ENCODE assay signal across 8 cellular contexts in the genomic region with DNA sequence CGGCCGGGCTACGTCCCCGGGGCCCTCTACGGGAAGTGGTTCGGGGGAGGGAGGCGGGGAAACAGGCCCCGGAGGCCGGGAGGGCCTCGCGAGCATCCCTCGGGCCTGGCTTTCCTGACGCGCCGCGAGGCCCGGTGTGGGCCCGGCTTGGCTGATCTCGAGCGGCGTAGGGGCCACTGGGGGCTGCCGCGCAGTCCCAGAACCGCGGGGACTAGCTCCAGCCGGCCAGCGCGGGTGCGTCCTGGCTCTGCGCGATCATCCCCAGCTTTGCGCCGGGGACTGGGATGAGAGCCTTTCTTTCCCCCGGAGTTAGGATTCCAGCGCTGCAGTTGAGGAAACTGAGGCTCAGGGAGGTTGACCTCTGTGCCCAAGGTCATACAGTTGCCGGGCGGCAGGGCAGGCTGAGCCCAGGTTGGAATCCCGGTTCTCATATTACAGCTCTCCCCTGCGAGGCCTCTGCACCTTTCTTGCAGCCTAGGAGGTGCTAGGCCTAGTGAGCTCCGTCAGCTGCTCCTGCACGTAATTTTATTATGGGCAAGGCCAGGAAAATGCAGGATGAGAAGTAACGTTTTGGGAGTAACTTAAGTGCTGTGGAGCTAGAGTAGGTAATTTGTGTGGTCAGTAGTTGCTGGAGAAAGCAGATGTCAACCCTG. TPM values are rescaled to one million over a fixed set of nuclear protein-coding genes. Genes with fewer than 3 reads are reported as not detected.
DNase-seq lines count a peak whose midpoint lies in the region; ATAC-seq and TF ChIP-seq lines count a peak whose summit lies in the region.

No MANE protein-coding gene starts in this region.

- no peaks in the 10 kb centered on the region for H3K36me3 ChIP-seq in SK-N-SH (replicated peaks in 1 of 2; ENCODE audit: control insufficient read depth in 1 of 2, insufficient read depth in 2 of 2, low read length in 1 of 2)

- H3K4me3 ChIP-seq in GM08714 (ENCODE audit: low read length) (peak overlapping the region; percentile 54), SK-N-SH (ENCODE audit: low read depth in 2 of 2, low read length in 1 of 2) (peak overlapping the region; percentile 72 to 92)

- ATAC-seq in HG03342 (IDR thresholded peaks at IDR 0.05; ENCODE audit: unreplicated experiment) (peak; percentile 13), GM21825 (IDR thresholded peaks at IDR 0.05; ENCODE audit: unreplicated experiment) (no peak)

- under 1% methylated on average over 12 of the region's 42 CpGs for WGBS in SK-N-SH (ENCODE audit: low lambda C conversion rate)

- H2AFZ ChIP-seq in SK-N-SH (ENCODE audit: low read depth) = peak overlapping the region; percentile 23; the same call in 1 of the 2 replicates

- H4K20me1 ChIP-seq in SK-N-SH (ENCODE audit: insufficient read depth) = peaks cover 40% of the 10 kb centered on the region

- no peaks in the 10 kb centered on the region for H3K9me2 ChIP-seq in SK-N-SH

- CTCF ChIA-PET in SK-N-SH (lab: Yijun Ruan, JAX) = interaction anchor here (0.6 to 32.6 kb wide), 17 partner anchors 8 to 613 kb away, joined by 3 to 873 read pairs (median 7); no protein-coding TSS in a partner anchor

- no peak; the same call in 1 of the 2 replicates for TF ChIP-seq RAD21 in SK-N-SH (IDR thresholded peaks at IDR 0.05; ENCODE audit: low read length)

- H3K27me3 ChIP-seq in SK-N-SH (ENCODE audit: insufficient read depth) = no peaks in the 10 kb centered on the region

- TF ChIP-seq EP300 in SK-N-SH (IDR thresholded peaks at IDR 0.05; ENCODE audit: borderline replicate concordance in 1 of 2, low read depth in 1 of 2, low read length in 1 of 2) = 0 out of 4 replicates have a peak, but pooled peaks of 1 of the 2 experiments have one; percentile 10

- peaks cover 3% of the 10 kb centered on the region for H3F3A ChIP-seq in SK-N-SH (replicated peaks; ENCODE audit: insufficient read depth)

- H3K4me1 Mint-ChIP-seq in endothelial cell (ENCODE audit: unreplicated experiment) = peaks cover 33% of the 10 kb centered on the region

- peak overlapping the region; percentile 79 for H3K9ac ChIP-seq in SK-N-SH

- no peak for TF ChIP-seq CTCF in SK-N-SH (IDR thresholded peaks at IDR 0.05)
- no peak for TF ChIP-seq CTCF in endothelial cell (IDR thresholded peaks at IDR 0.05; ENCODE audit: unreplicated experiment)

- DNase-seq in SK-N-SH (peak; percentile 60), endothelial cell (ENCODE audit: low spot score) (no peak), myocyte (ENCODE audit: low read depth) (peak; percentile 30), ureter (ENCODE audit: low spot score) (no peak), germinal center (ENCODE audit: low spot score) (no peak)

- peak overlapping the region; percentile 95 for H3K4me2 ChIP-seq in SK-N-SH

- POLR2A ChIA-PET in SK-N-SH (lab: Yijun Ruan, JAX) = interaction anchor here (0.7 to 2.8 kb wide), 9 partner anchors 10 to 59 kb away, joined by 3 to 12 read pairs (median 6); no protein-coding TSS in a partner anchor

- H3K27me3 Mint-ChIP-seq in endothelial cell (ENCODE audit: unreplicated experiment) = peaks cover 10% of the 10 kb centered on the region

- peak overlapping the region; percentile 58 to 92; a peak in 3 of 4 replicates for H3K27ac ChIP-seq in SK-N-SH (ENCODE audit: low read depth in 2 of 2, low read length in 1 of 2)

- H3K9me3 Mint-ChIP-seq in endothelial cell (ENCODE audit: unreplicated experiment) = no peaks in the 10 kb centered on the region

- peaks cover 8% of the 10 kb centered on the region for H3K36me3 Mint-ChIP-seq in endothelial cell (ENCODE audit: low read depth, unreplicated experiment)

- H3K4me3 Mint-ChIP-seq in endothelial cell (ENCODE audit: unreplicated experiment) = peak overlapping the region; percentile 88

- no peaks in the 10 kb centered on the region for H3K9me3 ChIP-seq in SK-N-SH

- H3K4me1 ChIP-seq in SK-N-SH (ENCODE audit: control insufficient read depth in 1 of 2, insufficient read depth in 2 of 2, low read depth in 1 of 2, low read length in 1 of 2) = peaks cover 25 to 66% of the 10 kb centered on the region in 2 experiments

- H3K27ac Mint-ChIP-seq in endothelial cell (ENCODE audit: unreplicated experiment) = no peak overlapping the region

- peaks cover 48% of the 10 kb centered on the region for H3K79me2 ChIP-seq in SK-N-SH (ENCODE audit: insufficient read depth)

TF ChIP-seq in SK-N-SH, 30 proteins besides CTCF, POLR2A, EP300 and RAD21:
- TF ChIP-seq NFIC (IDR thresholded peaks at IDR 0.05; ENCODE audit: borderline replicate concordance) = no peak
- TF ChIP-seq TCF12 (IDR thresholded peaks at IDR 0.05) = 0 out of 2 replicates have a peak, but pooled peaks have one; percentile 3
- TF ChIP-seq CHD2 (IDR thresholded peaks at IDR 0.05; ENCODE audit: low read length, partially characterized antibody) = no peak
- TF ChIP-seq RFX5 (IDR thresholded peaks at IDR 0.05; ENCODE audit: low read length) = 0 out of 2 replicates have a peak, but pooled peaks have one; percentile 42
- TF ChIP-seq JUND (IDR thresholded peaks at IDR 0.05) = no peak
- TF ChIP-seq, protein P1, sequence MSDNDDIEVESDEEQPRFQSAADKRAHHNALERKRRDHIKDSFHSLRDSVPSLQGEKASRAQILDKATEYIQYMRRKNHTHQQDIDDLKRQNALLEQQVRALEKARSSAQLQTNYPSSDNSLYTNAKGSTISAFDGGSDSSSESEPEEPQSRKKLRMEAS (IDR thresholded peaks at IDR 0.05; ENCODE audit: low read depth) = peak; percentile 8; the same call in 1 of the 2 replicates

RNA-seq across cellular contexts. Expression of a gene that starts 0.5 kb away (rescaled TPM):
- polyA plus RNA-seq in SK-N-SH (2012; rRNA removed) = 22.1 and 28.2 TPM in 2 replicates
- polyA plus RNA-seq in SK-N-SH (2012; cell fraction: cytosol; rRNA removed) = 14.9 and 17.7 TPM in 2 replicates
- polyA plus RNA-seq in SK-N-SH (2012; cell fraction: nucleus; rRNA removed) = 60.5 and 67.4 TPM in 2 replicates
- total RNA-seq in endothelial cell (ENCODE audit: unreplicated experiment) (16.4 TPM), myocyte (42.2 and 57.4 TPM in 2 replicates), ureter (32.3 TPM)
- polyA plus RNA-seq in myocyte (2012) = 18.4 TPM

Comparison
In these comparisons a context has a peak if more than half of its experiments do, and no peak if none do; other contexts are left out.
1. DNase-seq: peak in SK-N-SH (single experiment) and myocyte (single experiment); none in endothelial cell (single experiment), ureter (single experiment) and germinal center (single experiment).